ENCODE assay signal across 1 cellular context in genomic region chr21:38751379-38752050, GRCh38.
TF ChIP-seq lines count a peak whose summit lies in the region.

No MANE protein-coding gene starts in this region.

TF ChIP-seq in IMR-90, 13 proteins besides CTCF, POLR2A, EP300 and RAD21 (continued from another document):
- TF ChIP-seq CEBPB (IDR thresholded peaks at IDR 0.05; ENCODE audit: low read depth, low read length) (no peak), CHD1 (IDR thresholded peaks at IDR 0.05; ENCODE audit: low read depth, low read length) (no peak), ELK1 (IDR thresholded peaks at IDR 0.05; ENCODE audit: borderline replicate concordance, low read depth, low read length) (no peak), MAZ (IDR thresholded peaks at IDR 0.05; ENCODE audit: borderline replicate concordance, low read depth, low read length) (no peak), RFX5 (IDR thresholded peaks at IDR 0.05; ENCODE audit: low read depth, low read length) (no peak), USF2 (IDR thresholded peaks at IDR 0.05; ENCODE audit: low read depth, low read length) (no peak), MXI1 (IDR thresholded peaks at IDR 0.05; ENCODE audit: borderline replicate concordance, low read depth, low read length) (no peak)
